Comparison of ENCODE assay signal across 18 cellular contexts in genomic region chr14:37091651-37092050, GRCh38.
DNase-seq lines count a peak whose midpoint lies in the region; ATAC-seq lines count a peak whose summit lies in the region.
"Had no signal": no experiment of that assay in that cellular context is flagged by ENCODE, and none has a peak within 500 bp of the region (broad histone marks: within the 10 kb centered on the region; RNA-seq: fewer than 3 reads in every experiment).

No MANE protein-coding gene starts in this region.

- H3K79me1 ChIP-seq in mesenchymal stem cell (replicated peaks; ENCODE audit: low read length, poor library complexity, severe bottlenecking), result no peaks in the 10 kb centered on the region

- DNase-seq in H4 (ENCODE audit: low spot score) (peak; percentile 43), MG63 (peak; percentile 40), amniotic epithelial cell (ENCODE audit: low read depth) (peak; percentile 52), mesenchymal stem cell (peak; percentile 6), iPS-NIHi7 (ENCODE audit: extremely low spot score) (no peak), occipital lobe (lab: John Stamatoyannopoulos, UW) (no peak), ACHN (no peak)
- DNase-seq: C1 segment of cervical spinal cord, DMS79, H7, HFFc6, NCI-H1417, NCI-H187 treated with DMSO at 0.1 percent for 48 hours, NCI-H446 treated with DMSO at 0.1 percent for 48 hours, NCI-H748 treated with DMSO at 0.1 percent for 48 hours, Right ventricle myocardium superior had no signal

- no peak overlapping the region for H2AK5ac ChIP-seq in mesenchymal stem cell (ENCODE audit: low read length, severe bottlenecking)

- H3K4me3 ChIP-seq in MG63 (no peak overlapping the region), mesenchymal stem cell (ENCODE audit: insufficient read depth in 1 of 2, low read depth in 1 of 2, low read length in 2 of 2) (no peak overlapping the region)
- H3K4me3 ChIP-seq: SK-N-MC had no signal

- no peak for ATAC-seq in GM18517 (IDR thresholded peaks at IDR 0.05; ENCODE audit: unreplicated experiment)

- in situ Hi-C loops in ACHN (cut with HindIII; ENCODE audit: low pct_ligation_motif_present, low pct_unique_long_range_greater_than_20kb, low sequenced_read_pairs), result no loop called here

- no peak overlapping the region for H3K23ac ChIP-seq in mesenchymal stem cell (ENCODE audit: low read length in 2 of 2)

- no peak overlapping the region for H3K27ac ChIP-seq in mesenchymal stem cell (ENCODE audit: low read length, poor library complexity, severe bottlenecking)
- H3K27ac ChIP-seq: SK-N-MC had no signal

- H3K27me3 ChIP-seq in MG63, result no peaks in the 10 kb centered on the region
- no peaks in the 10 kb centered on the region for H3K27me3 ChIP-seq in mesenchymal stem cell (ENCODE audit: control insufficient read depth in 1 of 2, insufficient read depth in 1 of 2, low read length in 2 of 2)

- H3K9ac ChIP-seq in mesenchymal stem cell (ENCODE audit: low read length), result no peak overlapping the region

- WGBS in mesenchymal stem cell, result 75% methylated on average over 2 of the region's 3 CpGs

- no peak overlapping the region for H2BK12ac ChIP-seq in mesenchymal stem cell (ENCODE audit: low read length in 2 of 2)

- no peak overlapping the region for H2BK120ac ChIP-seq in mesenchymal stem cell (ENCODE audit: low read depth, low read length)

- no peak overlapping the region for H2BK15ac ChIP-seq in mesenchymal stem cell (ENCODE audit: low read depth, poor library complexity, severe bottlenecking)

- H3K4ac ChIP-seq in mesenchymal stem cell (ENCODE audit: low read depth in 1 of 2, low read length in 2 of 2), result no peak overlapping the region

- no peak overlapping the region for H2AFZ ChIP-seq in mesenchymal stem cell (ENCODE audit: low read depth, low read length)

- H2BK5ac ChIP-seq in mesenchymal stem cell (ENCODE audit: low read depth, low read length, poor library complexity, severe bottlenecking), result no peak overlapping the region

- H4K8ac ChIP-seq in mesenchymal stem cell (ENCODE audit: low read length), result no peak overlapping the region

- no peak overlapping the region for H3K18ac ChIP-seq in mesenchymal stem cell (ENCODE audit: low read depth in 1 of 2, low read length in 2 of 2)

- H3K36me3 ChIP-seq in MG63 (no peaks in the 10 kb centered on the region), mesenchymal stem cell (ENCODE audit: control insufficient read depth in 1 of 2, insufficient read depth in 2 of 2, low read depth in 1 of 2, low read length in 2 of 2) (no peaks in the 10 kb centered on the region)

- peaks cover 5% of the 10 kb centered on the region for H3K4me1 ChIP-seq in mesenchymal stem cell (ENCODE audit: control insufficient read depth, insufficient read depth, low read depth, low read length)

- H3K9me3 ChIP-seq in MG63, result no peaks in the 10 kb centered on the region
- no peaks in the 10 kb centered on the region for H3K9me3 ChIP-seq in mesenchymal stem cell (ENCODE audit: control insufficient read depth, low read length)

- H3K14ac ChIP-seq in mesenchymal stem cell (ENCODE audit: low read length in 2 of 2), result no peak overlapping the region

- H4K91ac ChIP-seq in mesenchymal stem cell (ENCODE audit: low read length), result no peak overlapping the region

- no peak overlapping the region for H3K4me2 ChIP-seq in mesenchymal stem cell (ENCODE audit: low read length, poor library complexity, severe bottlenecking)

Comparison
In these comparisons a context has a peak if more than half of its experiments do, and no peak if none do; other contexts are left out.
1. DNase-seq: peak in H4 (single experiment), MG63 (single experiment), amniotic epithelial cell (single experiment) and mesenchymal stem cell (single experiment); none in iPS-NIHi7 (single experiment), occipital lobe (single experiment) and ACHN (single experiment).